26 cellular contexts compared by ENCODE assay signal in the genomic region with DNA sequence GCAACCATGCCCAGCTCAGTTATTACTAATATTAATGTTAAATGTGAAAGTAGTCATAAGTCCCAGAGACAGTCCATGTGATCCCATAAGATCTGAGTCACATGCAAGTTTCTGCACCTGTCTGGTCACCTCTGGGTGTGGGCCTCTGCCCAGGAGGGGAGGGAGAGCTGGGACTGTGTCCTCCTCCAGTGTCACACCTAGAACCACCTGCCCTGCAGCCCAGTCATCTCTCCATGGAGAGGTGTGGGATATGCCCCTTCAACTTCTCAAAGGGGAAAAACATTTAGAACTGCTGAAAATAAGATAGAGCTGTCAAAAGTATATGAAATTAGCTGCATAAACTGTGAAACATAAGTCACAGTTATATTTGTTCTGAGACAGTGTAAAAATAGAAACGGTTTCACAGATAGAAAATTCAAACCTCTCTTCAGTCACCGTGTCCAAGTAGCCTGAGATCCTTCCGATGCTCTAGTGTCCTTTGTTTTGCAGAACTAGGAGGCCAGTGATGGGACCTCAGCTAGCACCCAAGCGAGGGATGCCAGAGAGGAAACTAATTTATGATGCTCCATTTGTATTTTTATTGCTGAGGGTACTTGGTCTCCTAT. TPM values are rescaled to one million over a fixed set of nuclear protein-coding genes. Genes with fewer than 3 reads are reported as not detected.
DNase-seq lines count a peak whose midpoint lies in the region; ATAC-seq, FAIRE-seq and TF ChIP-seq lines count a peak whose summit lies in the region.
"Had no signal": no experiment of that assay in that cellular context is flagged by ENCODE, and none has a peak within 500 bp of the region (broad histone marks: within the 10 kb centered on the region; RNA-seq: fewer than 3 reads in every experiment).

No MANE protein-coding gene starts in this region.

- H3K27ac Mint-ChIP-seq in stimulated activated memory B cell treated with anti-CD40 and anti-IgM and Interleukin-4, amounts not matched to agents 10 μg/mL and 1 μg/mL and 100 μg/mL, for 72 hours: peak overlapping the region; percentile 6
- H3K27ac Mint-ChIP-seq: activated CD4-positive, alpha-beta T cell treated with anti-CD3 and anti-CD28 coated beads, Interleukin-2, amount 10 ng/mL, durations not matched to agents 24 days and 14 days; activated CD8-positive, alpha-beta memory T cell treated with anti-CD3 and anti-CD28 coated beads, Interleukin-2, amount 10 ng/mL, durations not matched to agents 7 days and 5 days; activated naive CD4-positive, alpha-beta T cell treated with anti-CD3 and anti-CD28 coated beads for 36 hours; GM23338; T-helper 17 cell had no signal

- H3K4me3 Mint-ChIP-seq in stimulated activated memory B cell treated with anti-CD40 and anti-IgM and Interleukin-4, amounts not matched to agents 10 μg/mL and 1 μg/mL and 100 μg/mL, for 72 hours: no peak overlapping the region
- H3K4me3 Mint-ChIP-seq: activated CD4-positive, alpha-beta T cell treated with anti-CD3 and anti-CD28 coated beads, Interleukin-2, amount 10 ng/mL, durations not matched to agents 24 days and 14 days; activated CD8-positive, alpha-beta memory T cell treated with anti-CD3 and anti-CD28 coated beads, Interleukin-2, amount 10 ng/mL, durations not matched to agents 7 days and 5 days; activated naive CD4-positive, alpha-beta T cell treated with anti-CD3 and anti-CD28 coated beads for 36 hours; GM23338; neural crest cell; T-helper 17 cell had no signal

- no peaks in the 10 kb centered on the region for H3F3A ChIP-seq in SK-N-SH (replicated peaks; ENCODE audit: insufficient read depth)

- peaks cover 48% of the 10 kb centered on the region for H3K4me1 Mint-ChIP-seq in stimulated activated memory B cell treated with anti-CD40 and anti-IgM and Interleukin-4, amounts not matched to agents 10 μg/mL and 1 μg/mL and 100 μg/mL, for 72 hours
- H3K4me1 Mint-ChIP-seq: activated CD4-positive, alpha-beta T cell treated with anti-CD3 and anti-CD28 coated beads, Interleukin-2, amount 10 ng/mL, durations not matched to agents 24 days and 14 days; activated CD8-positive, alpha-beta memory T cell treated with anti-CD3 and anti-CD28 coated beads, Interleukin-2, amount 10 ng/mL, durations not matched to agents 7 days and 5 days; GM23338; neural crest cell; T-helper 17 cell had no signal

- WGBS in GM12878 (ENCODE audit: insufficient coverage, insufficient replicate concordance, low lambda C conversion rate, missing lambda C conversion rate): 0% methylated on average over 4 of the region's 4 CpGs
- 52% methylated on average over 4 of the region's 4 CpGs for WGBS in SK-N-SH (ENCODE audit: low lambda C conversion rate)
- 79 to 82% methylated on average over 4 of the region's 4 CpGs for WGBS in esophagus squamous epithelium, 2 donors

- peak; percentile 42 for ATAC-seq in GM18909 (IDR thresholded peaks at IDR 0.05; ENCODE audit: poor library complexity, unreplicated experiment)
- ATAC-seq in HG02852 (IDR thresholded peaks at IDR 0.05; ENCODE audit: unreplicated experiment): peak; percentile 55
- peak; percentile 51 for ATAC-seq in GM12878
- peak; percentile 18 for ATAC-seq in stimulated activated memory B cell treated with anti-CD40 and anti-IgM and Interleukin-4, amounts not matched to agents 10 μg/mL and 1 μg/mL and 100 μg/mL, for 72 hours
- ATAC-seq: activated CD8-positive, alpha-beta memory T cell treated with anti-CD3 and anti-CD28 coated beads, Interleukin-2, amount 10 ng/mL, durations not matched to agents 7 days and 5 days; GM23338; sciatic nerve; T-helper 17 cell had no signal

- peaks cover 4% of the 10 kb centered on the region for H3K36me3 Mint-ChIP-seq in stimulated activated memory B cell treated with anti-CD40 and anti-IgM and Interleukin-4, amounts not matched to agents 10 μg/mL and 1 μg/mL and 100 μg/mL, for 72 hours
- H3K36me3 Mint-ChIP-seq: activated CD8-positive, alpha-beta memory T cell treated with anti-CD3 and anti-CD28 coated beads, Interleukin-2, amount 10 ng/mL, durations not matched to agents 7 days and 5 days had no signal

- no peaks in the 10 kb centered on the region for H3K27me3 ChIP-seq in GM12878 (replicated peaks in 1 of 2; ENCODE audit: control insufficient read depth in 2 of 2, insufficient read depth in 2 of 2, low read length in 1 of 2)
- H3K27me3 ChIP-seq in SK-N-SH (ENCODE audit: insufficient read depth): peaks cover 5% of the 10 kb centered on the region; the same call in 1 of the 2 replicates
- H3K27me3 ChIP-seq in esophagus squamous epithelium: peaks cover 0 to 13% (median 0%) of the 10 kb centered on the region in 4 donors
- H3K27me3 ChIP-seq: SJSA1, stomach, tibial nerve had no signal

- TF ChIP-seq POLR2A in GM12878 (IDR thresholded peaks at IDR 0.05; ENCODE audit: low read depth, low read length) (no peak), esophagus squamous epithelium (IDR thresholded peaks at IDR 0.05) (no peak)

- SMC1A ChIA-PET in GM12878 (lab: Charles Lee; ENCODE audit: uncharacterized antibody, unreplicated experiment): interaction anchor here (0.7 to 6.7 kb wide), 17 partner anchors 9 to 124 kb away, joined by 3 to 52 read pairs (median 4); no protein-coding TSS in a partner anchor

- BruUV-seq in GM12878 (replicated peaks; lab: Mats Ljungman, UMichigan): no TSS peak

- no peak overlapping the region for H3K4me3 ChIP-seq in GM12878
- no peak overlapping the region for H3K4me3 ChIP-seq in SK-N-SH (ENCODE audit: low read depth in 2 of 2, low read length in 1 of 2)
- H3K4me3 ChIP-seq in esophagus squamous epithelium: no peak overlapping the region
- H3K4me3 ChIP-seq: GM23338, lung, SJSA1, stomach, tibial nerve had no signal

- TF ChIP-seq CTCF in GM12878 (IDR thresholded peaks at IDR 0.05 in 2 of 3, conservative IDR thresholded peaks at IDR 0.05 in 1 of 3; ENCODE audit: control insufficient read depth in 2 of 3, extremely low read depth in 1 of 3, insufficient read depth in 1 of 3, low read depth in 3 of 3, low read length in 3 of 3) (no peak), SK-N-SH (IDR thresholded peaks at IDR 0.05) (no peak), esophagus squamous epithelium (IDR thresholded peaks at IDR 0.05) (no peak)

- CTCF ChIA-PET in GM12878 (lab: Yijun Ruan, JAX): interaction anchor here (0.6 to 4.7 kb wide), 8 partner anchors 11 to 352 kb away, joined by 3 to 23 read pairs (median 4); no protein-coding TSS in a partner anchor
- CTCF ChIA-PET in SK-N-SH (lab: Yijun Ruan, JAX): no interaction called here

- H3K4me1 ChIP-seq in GM12878 (ENCODE audit: control insufficient read depth, insufficient read depth, low read length) (peaks cover 19% of the 10 kb centered on the region), SK-N-SH (ENCODE audit: control insufficient read depth in 1 of 2, insufficient read depth in 2 of 2, low read depth in 1 of 2, low read length in 1 of 2) (no peaks in the 10 kb centered on the region), esophagus squamous epithelium (no peaks in the 10 kb centered on the region)
- H3K4me1 ChIP-seq: SJSA1, stomach, tibial nerve had no signal

- intact Hi-C loops in GM12878 (cut with micrococcal nuclease; ENCODE audit: unreplicated experiment): no loop called here
- intact Hi-C loops in esophagus squamous epithelium (cut with DNase I): no loop called here

- H3K27me3 Mint-ChIP-seq in stimulated activated memory B cell treated with anti-CD40 and anti-IgM and Interleukin-4, amounts not matched to agents 10 μg/mL and 1 μg/mL and 100 μg/mL, for 72 hours: no peaks in the 10 kb centered on the region

- H3K9ac ChIP-seq in GM12878 (ENCODE audit: control insufficient read depth, insufficient read depth, low read length) (no peak overlapping the region), SK-N-SH (no peak overlapping the region)

- in situ Hi-C loops in GM12878 (cut with MboI): no loop called here

- H3K27ac ChIP-seq in GM12878 (ENCODE audit: control insufficient read depth, insufficient read depth): peak overlapping the region; percentile 33; the same call in 1 of the 2 replicates
- no peak overlapping the region for H3K27ac ChIP-seq in SK-N-SH (ENCODE audit: low read depth in 2 of 2, low read length in 1 of 2)
- no peak overlapping the region for H3K27ac ChIP-seq in esophagus squamous epithelium
- H3K27ac ChIP-seq: C4-2B, SJSA1, stomach, tibial nerve had no signal

- POLR2A ChIA-PET in GM12878 (lab: Charles Lee) (interaction anchor here (1.0 to 2.7 kb wide), 2 partner anchors 16 to 102 kb away, joined by 3 to 12 read pairs; a partner anchor contains a TSS), SK-N-SH (lab: Yijun Ruan, JAX) (no interaction called here)

- H3K79me2 ChIP-seq in GM12878 (ENCODE audit: control insufficient read depth, insufficient read depth, low read length) (no peaks in the 10 kb centered on the region), SK-N-SH (ENCODE audit: insufficient read depth) (no peaks in the 10 kb centered on the region)

- H3K36me3 ChIP-seq in GM12878 (ENCODE audit: control insufficient read depth in 2 of 2, insufficient read depth in 2 of 2, low read length in 1 of 2) (no peaks in the 10 kb centered on the region), SK-N-SH (replicated peaks in 1 of 2; ENCODE audit: control insufficient read depth in 1 of 2, insufficient read depth in 2 of 2, low read length in 1 of 2) (no peaks in the 10 kb centered on the region), esophagus squamous epithelium (no peaks in the 10 kb centered on the region)
- H3K36me3 ChIP-seq: SJSA1, stomach, tibial nerve had no signal

- H3K4me2 ChIP-seq in GM12878 (ENCODE audit: control insufficient read depth, insufficient read depth): peak overlapping the region; percentile 84
- no peak overlapping the region for H3K4me2 ChIP-seq in SK-N-SH
- H3K4me2 ChIP-seq: GM23338 had no signal

- DNase-seq in GM12878 (ENCODE audit: low read depth, low spot score) (no peak), cerebellum (ENCODE audit: low spot score) (no peak), SK-N-SH (no peak), NCI-H2107 (lab: John Stamatoyannopoulos, UW) (no peak), esophagus squamous epithelium (lab: John Stamatoyannopoulos, UW) (no peak)
- DNase-seq: activated CD4-positive, alpha-beta T cell treated with anti-CD3 and anti-CD28 coated beads, Interleukin-2, amount 10 ng/mL, durations not matched to agents 24 days and 14 days; activated CD8-positive, alpha-beta memory T cell treated with anti-CD3 and anti-CD28 coated beads, Interleukin-2, amount 10 ng/mL, durations not matched to agents 7 days and 5 days; activated naive CD4-positive, alpha-beta T cell treated with anti-CD3 and anti-CD28 coated beads for 36 hours; aorta; MV-4-11; NCI-H2171; NCI-H524; NK-92 treated with Interleukin-12 subunit alpha and Interleukin-12 subunit beta, amount 100 ng/mL, for 24 hours; stimulated activated CD4-positive, alpha-beta T cell treated with anti-CD3 and anti-CD28 coated beads, Interleukin-15, amount 100 ng/mL, for 24 hours; stomach; T-helper 17 cell had no signal

- H3K9me3 ChIP-seq in GM12878 (replicated peaks; ENCODE audit: control insufficient read depth, insufficient read depth, low read length) (peaks cover 7% of the 10 kb centered on the region; the same call in 1 of the 3 replicates), SK-N-SH (no peaks in the 10 kb centered on the region; the same call in 1 of the 2 replicates), esophagus squamous epithelium (peaks cover 0 to 12% (median 0%) of the 10 kb centered on the region in 3 donors)
- H3K9me3 ChIP-seq: SJSA1 had no signal

- H2AFZ ChIP-seq in GM12878 (ENCODE audit: control insufficient read depth, low read depth, low read length): no peak overlapping the region
- H2AFZ ChIP-seq in SK-N-SH (ENCODE audit: low read depth): no peak overlapping the region
- H2AFZ ChIP-seq: GM23338 had no signal

- TF ChIP-seq EP300 in GM12878 (IDR thresholded peaks at IDR 0.05; ENCODE audit: borderline replicate concordance in 1 of 2, control insufficient read depth in 1 of 2, low read depth in 2 of 2, low read length in 2 of 2) (no peak), SK-N-SH (IDR thresholded peaks at IDR 0.05; ENCODE audit: borderline replicate concordance in 1 of 2, low read depth in 1 of 2, low read length in 1 of 2) (no peak)

- H4K20me1 ChIP-seq in GM12878 (ENCODE audit: control insufficient read depth, insufficient read depth) (no peaks in the 10 kb centered on the region), SK-N-SH (ENCODE audit: insufficient read depth) (no peaks in the 10 kb centered on the region)

- H3K9me3 Mint-ChIP-seq in stimulated activated memory B cell treated with anti-CD40 and anti-IgM and Interleukin-4, amounts not matched to agents 10 μg/mL and 1 μg/mL and 100 μg/mL, for 72 hours: peaks cover 3% of the 10 kb centered on the region
- H3K9me3 Mint-ChIP-seq: activated CD4-positive, alpha-beta T cell treated with anti-CD3 and anti-CD28 coated beads, Interleukin-2, amount 10 ng/mL, durations not matched to agents 24 days and 14 days; neural crest cell had no signal

- TF ChIP-seq RAD21 in GM12878 (IDR thresholded peaks at IDR 0.05; ENCODE audit: insufficient read depth, low read depth, low read length): no peak
- no peak for TF ChIP-seq RAD21 in SK-N-SH (IDR thresholded peaks at IDR 0.05; ENCODE audit: low read length)

- peak; percentile 31 for FAIRE-seq in GM12878 (lab: Jason Lieb, UNC)

- no peaks in the 10 kb centered on the region for H3K9me2 ChIP-seq in SK-N-SH

- RAD21 ChIA-PET in GM12878 (lab: Charles Lee; ENCODE audit: unreplicated experiment): interaction anchor here (0.9 to 2.9 kb wide), 9 partner anchors 12 to 266 kb away, joined by 3 to 22 read pairs (median 5); no protein-coding TSS in a partner anchor

RNA-seq across cellular contexts. Expression of a gene that starts 55.3 kb away (rescaled TPM):
- total RNA-seq in GM12878 (2013; cell fraction: nucleolus; rRNA removed): 0.47 and 1.4 TPM in 2 replicates
- total RNA-seq in GM12878 (2014; rRNA removed) (not detected in 2 replicates), GM12878 (2014; rRNA removed; fragmentation: Illumina TruSeq; extraction: Trizol) (not detected in 2 replicates), GM12878 (2021) (not detected in 2 replicates), cerebellum (12.2 TPM), esophagus squamous epithelium (10 to 100 TPM in 1 of 4 donors, 1 to 10 TPM in 3; 4.0 to 16.5 (median 6.2) TPM)
- polyA plus RNA-seq in GM12878 (2011; ENCODE audit: low read depth): not detected
- polyA plus RNA-seq in GM12878 (2011; rRNA removed) (0.12 TPM in 2 replicates), GM12878 (2014; fragmentation: Illumina TruSeq; extraction: Trizol) (not detected in 2 replicates), GM12878 (2014; fragmentation: Nextera tagmentation; extraction: Ambion mirVana) (not detected), GM12878 (2014; rRNA removed) (not detected in 2 replicates), GM12878 (2016; fragmentation: Nextera tagmentation; extraction: Ambion mirVana) (not detected), SK-N-SH (2012; rRNA removed) (1.2 and 1.4 TPM in 2 replicates)
- 0.12 and 0.15 TPM in 2 replicates for polyA plus RNA-seq in GM12878 (2011; cell fraction: cytosol; rRNA removed)
- polyA plus RNA-seq in GM12878 (2011; cell fraction: nucleus; rRNA removed): 0.27 and 0.83 TPM in 2 replicates
- 0.25 TPM in 1 of 2 replicates, not detected in the other for polyA plus RNA-seq in GM12878 (2012)
- 0.10 and 1.7 TPM in 2 replicates for polyA minus RNA-seq in GM12878 (2011; rRNA and poly(A)+ RNA removed)
- not detected in 2 replicates for polyA minus RNA-seq in GM12878 (2011; cell fraction: cytosol; rRNA and poly(A)+ RNA removed)
- not detected in 2 replicates for polyA minus RNA-seq in GM12878 (2011; cell fraction: nucleus; rRNA and poly(A)+ RNA removed)
- 0.22 and 0.79 TPM in 2 replicates for polyA plus RNA-seq in SK-N-SH (2012; cell fraction: cytosol; rRNA removed)
- 1.4 and 1.5 TPM in 2 replicates for polyA plus RNA-seq in SK-N-SH (2012; cell fraction: nucleus; rRNA removed)
- total RNA-seq: activated CD8-positive, alpha-beta memory T cell treated with anti-CD3 and anti-CD28 coated beads, Interleukin-2, amount 10 ng/mL, durations not matched to agents 7 days and 5 days; T-helper 17 cell had no signal
